In the genomic region with DNA sequence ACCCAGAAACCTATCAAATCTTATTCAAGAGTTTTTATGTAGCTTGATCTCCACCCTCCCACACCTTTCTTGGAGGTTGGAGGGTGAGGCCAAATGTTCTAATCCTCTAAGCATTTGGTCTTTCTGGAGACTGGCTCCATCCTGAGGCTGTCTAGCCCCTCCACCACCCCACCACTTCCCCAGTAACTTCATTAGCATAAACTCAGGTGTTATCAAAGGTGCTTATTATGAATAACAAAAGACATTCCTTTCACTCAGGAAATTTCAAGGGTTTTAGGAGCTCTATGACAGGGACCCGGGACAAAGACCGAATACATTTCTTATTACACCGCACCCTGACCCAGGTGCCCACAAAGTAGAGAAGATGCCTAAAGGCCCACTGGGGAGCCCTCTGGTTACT, we compare ENCODE assay signal across 15 cellular contexts. TPM values are rescaled to one million over a fixed set of nuclear protein-coding genes. Genes with fewer than 3 reads are reported as not detected.
DNase-seq lines count a peak whose midpoint lies in the region; ATAC-seq and TF ChIP-seq lines count a peak whose summit lies in the region.
"Had no signal": no experiment of that assay in that cellular context is flagged by ENCODE, and none has a peak within 500 bp of the region (broad histone marks: within the 10 kb centered on the region; RNA-seq: fewer than 3 reads in every experiment).

No MANE protein-coding gene starts in this region.

- no peak overlapping the region for H3K27ac ChIP-seq in CD4-positive, alpha-beta T cell (ENCODE audit: low read depth, low read length)
- H3K27ac ChIP-seq: A549 had no signal

- intact Hi-C loops in CD4-positive, alpha-beta T cell (cut with DNase I, micrococcal nuclease), result loop anchor here in 1 of 2 experiments (2.0 kb wide), 1 partner anchor 22 kb away; no protein-coding TSS in a partner anchor
- intact Hi-C loops in posterior vena cava (cut with DNase I), result no loop called here

- H3K4me1 Mint-ChIP-seq in CD4-positive, alpha-beta T cell (ENCODE audit: low read depth), result peaks cover 37% of the 10 kb centered on the region
- H3K4me1 Mint-ChIP-seq in IgD-negative memory B cell (peaks cover 36 to 62% (median 45%) of the 10 kb centered on the region in 3 donors), naive B cell (peaks cover 58 to 86% (median 70%) of the 10 kb centered on the region in 3 donors)
- peaks cover 40% of the 10 kb centered on the region for H3K4me1 Mint-ChIP-seq in central memory CD8-positive, alpha-beta T cell

- TF ChIP-seq CTCF in CD4-positive, alpha-beta T cell (IDR thresholded peaks at IDR 0.05), result no peak

- peak overlapping the region; percentile 100 for H3K27ac Mint-ChIP-seq in CD4-positive, alpha-beta T cell
- H3K27ac Mint-ChIP-seq in IgD-negative memory B cell (peak overlapping the region in 2 of 3 donors; percentile 46 to 95), naive B cell (peak overlapping the region in 4 of 6 donors; percentile 56 to 88 (median 66))
- H3K27ac Mint-ChIP-seq in central memory CD8-positive, alpha-beta T cell (ENCODE audit: low read depth), result peak overlapping the region; percentile 75

- H3K27me3 Mint-ChIP-seq in CD4-positive, alpha-beta T cell, result no peaks in the 10 kb centered on the region
- H3K27me3 Mint-ChIP-seq in IgD-negative memory B cell (no peaks in the 10 kb centered on the region), naive B cell (no peaks in the 10 kb centered on the region)
- H3K27me3 Mint-ChIP-seq in central memory CD8-positive, alpha-beta T cell, result no peaks in the 10 kb centered on the region

- H3K9me3 ChIP-seq in CD4-positive, alpha-beta T cell (ENCODE audit: control insufficient read depth, low read length), result peaks cover 6% of the 10 kb centered on the region

- CTCF ChIA-PET in CD4-positive, alpha-beta T cell (lab: Charles Lee), result no interaction called here

- H3K36me3 Mint-ChIP-seq in CD4-positive, alpha-beta T cell (ENCODE audit: low read depth), result peaks cover 27% of the 10 kb centered on the region
- H3K36me3 Mint-ChIP-seq in IgD-negative memory B cell (peaks cover 11% of the 10 kb centered on the region), naive B cell (peaks cover 6 to 16% of the 10 kb centered on the region in 2 donors)
- H3K36me3 Mint-ChIP-seq in central memory CD8-positive, alpha-beta T cell (ENCODE audit: insufficient read depth), result peaks cover 15% of the 10 kb centered on the region

- H3K27me3 ChIP-seq in CD4-positive, alpha-beta T cell (ENCODE audit: control insufficient read depth, insufficient read depth, low read length), result no peaks in the 10 kb centered on the region

- no peak for ATAC-seq in CD4-positive, alpha-beta T cell (ENCODE audit: poor library complexity)
- ATAC-seq in central memory CD8-positive, alpha-beta T cell (replicated peaks; ENCODE audit: extremely low read depth, poor library complexity, severe bottlenecking), result no peak
- no peak for ATAC-seq in naive B cell (ENCODE audit: low read depth in 2 of 2)
- no peak for ATAC-seq in HG03442 (IDR thresholded peaks at IDR 0.05; ENCODE audit: unreplicated experiment)
- ATAC-seq: A549, K562, Panc1 had no signal

- peak overlapping the region; percentile 11 for H3K4me3 Mint-ChIP-seq in CD4-positive, alpha-beta T cell
- H3K4me3 Mint-ChIP-seq in IgD-negative memory B cell, result peak overlapping the region in 1 of 4 donors; percentile 25
- H3K4me3 Mint-ChIP-seq in central memory CD8-positive, alpha-beta T cell, result no peak overlapping the region
- H3K4me3 Mint-ChIP-seq in naive B cell, result peak overlapping the region in 5 of 8 donors; percentile 41 to 83 (median 48)

- no peaks in the 10 kb centered on the region for H3K9me3 Mint-ChIP-seq in CD4-positive, alpha-beta T cell
- H3K9me3 Mint-ChIP-seq in IgD-negative memory B cell (peaks cover 2 to 8% (median 5%) of the 10 kb centered on the region in 3 donors), naive B cell (peaks cover 0 to 23% (median 15%) of the 10 kb centered on the region in 7 donors)
- H3K9me3 Mint-ChIP-seq in central memory CD8-positive, alpha-beta T cell, result peaks cover 7% of the 10 kb centered on the region

- no peak for DNase-seq in CD4-positive, alpha-beta T cell
- DNase-seq in central memory CD8-positive, alpha-beta T cell (ENCODE audit: low spot score in 2 of 2), result no peak
- DNase-seq in naive B cell (no peak), posterior vena cava (ENCODE audit: low spot score) (no peak), NCI-H524 (lab: John Stamatoyannopoulos, UW) (no peak), globus pallidus (ENCODE audit: low spot score) (no peak)
- DNase-seq: NCI-H1092, NCI-H2107, NCI-H226, NCI-H526 treated with DMSO at 0.1 percent for 48 hours had no signal

- POLR2A ChIA-PET in CD4-positive, alpha-beta T cell (lab: Charles Lee), result no interaction called here

RNA-seq across cellular contexts. Expression of gene TMEM229B, which starts 2.8 kb away (rescaled TPM):
- 1 to 10 TPM; 7.1 to 9.1 TPM for total RNA-seq in CD4-positive, alpha-beta T cell
- polyA plus RNA-seq in IgD-negative memory B cell (7.0 TPM), naive B cell (ENCODE audit: low read depth in 6 of 6) (10 to 100 TPM in 2 of 6 donors, 1 to 10 TPM in 4; 5.5 to 15.8 (median 8.7) TPM)
- 1 to 10 TPM; 1.7 to 4.4 TPM for total RNA-seq in posterior vena cava
- total RNA-seq: K562 had no signal
- polyA plus RNA-seq: K562 had no signal

RNA-seq across cellular contexts. Expression of gene PLEKHH1, which starts 41.8 kb away (rescaled TPM):
- under 1 TPM; 0.16 to 0.53 TPM for total RNA-seq in CD4-positive, alpha-beta T cell
- polyA plus RNA-seq in IgD-negative memory B cell (not detected), naive B cell (ENCODE audit: low read depth in 6 of 6) (under 1 TPM in 2 of 6 donors, not detected in 4; 0.13 to 0.28 TPM)
- total RNA-seq in posterior vena cava, result 1 to 10 TPM; 1.4 to 1.8 TPM
